34 cellular contexts compared by ENCODE assay signal in genomic region chr18:10768221-10768620, GRCh38.
"Had no signal": no experiment of that assay in that cellular context is flagged by ENCODE, and none has a peak within 500 bp of the region (broad histone marks: within the 10 kb centered on the region; RNA-seq: fewer than 3 reads in every experiment).

No MANE protein-coding gene starts in this region.

- H3K9me3 ChIP-seq: MG63 had no signal

- H3K27ac ChIP-seq: KMS-11 had no signal

- DNase-seq: Karpas-422, Kasumi-1, KG1, MG63, MM.1S, MV-4-11, NCI-H1048, NCI-H1092, NCI-H1092 treated with DMSO at 0.1 percent for 48 hours, NCI-H1105, NCI-H1105 treated with DMSO at 0.1 percent for 48 hours, NCI-H1417, NCI-H1417 treated with DMSO at 0.1 percent for 48 hours, NCI-H1436, NCI-H1436 treated with DMSO at 0.1 percent for 48 hours, NCI-H146, NCI-H1694, NCI-H1694 treated with DMSO at 0.1 percent for 48 hours, NCI-H187, NCI-H187 treated with DMSO at 0.1 percent for 48 hours, NCI-H1930, NCI-H2029, NCI-H2029 treated with DMSO at 0.1 percent for 48 hours, NCI-H2081, NCI-H2081 treated with DMSO at 0.1 percent for 48 hours, NCI-H2107, NCI-H2171, NCI-H2171 treated with DMSO at 0.1 percent for 48 hours, NCI-H2227 treated with DMSO at 0.1 percent for 48 hours, NCI-H226, NCI-H345, NCI-H446, NCI-H446 treated with DMSO at 0.1 percent for 48 hours had no signal

- H3K4me2 ChIP-seq: KMS-11 had no signal

- H3K27me3 ChIP-seq: MG63 had no signal

- H3K9ac ChIP-seq: KMS-11 had no signal

- H3K4me3 ChIP-seq: MG63 had no signal
